Comparison of ENCODE assay signal across 28 cellular contexts in genomic region chr20:14991023-14991422, GRCh38.
DNase-seq lines count a peak whose midpoint lies in the region; ATAC-seq and TF ChIP-seq lines count a peak whose summit lies in the region.
"Had no signal": no experiment of that assay in that cellular context is flagged by ENCODE, and none has a peak within 500 bp of the region (broad histone marks: within the 10 kb centered on the region; RNA-seq: fewer than 3 reads in every experiment).

No MANE protein-coding gene starts in this region.

- H2BK120ac ChIP-seq in mesenchymal stem cell (ENCODE audit: low read depth, low read length) = no peak overlapping the region

- H3K36me3 ChIP-seq in mesenchymal stem cell (ENCODE audit: control insufficient read depth in 1 of 2, insufficient read depth in 2 of 2, low read depth in 1 of 2, low read length in 2 of 2) = no peaks in the 10 kb centered on the region
- H3K36me3 ChIP-seq: heart right ventricle, SJSA1, stomach, thyroid gland, vagina had no signal

- H3K27me3 ChIP-seq in mesenchymal stem cell (ENCODE audit: control insufficient read depth in 1 of 2, insufficient read depth in 1 of 2, low read length in 2 of 2) = no peaks in the 10 kb centered on the region
- H3K27me3 ChIP-seq: heart right ventricle, SJSA1, stomach, thyroid gland, vagina had no signal

- no peak overlapping the region for H3K27ac ChIP-seq in mesenchymal stem cell (ENCODE audit: low read length, poor library complexity, severe bottlenecking)
- H3K27ac ChIP-seq: heart right ventricle, SJSA1, stomach, thyroid gland, vagina had no signal

- H4K91ac ChIP-seq in mesenchymal stem cell (ENCODE audit: low read length) = no peak overlapping the region

- no peak overlapping the region for H3K18ac ChIP-seq in mesenchymal stem cell (ENCODE audit: low read depth in 1 of 2, low read length in 2 of 2)

- H3K9me3 ChIP-seq in mesenchymal stem cell (ENCODE audit: control insufficient read depth, low read length) = no peaks in the 10 kb centered on the region
- H3K9me3 ChIP-seq: stomach, thyroid gland, vagina had no signal

- H3K4me1 ChIP-seq in mesenchymal stem cell (ENCODE audit: control insufficient read depth, insufficient read depth, low read depth, low read length) = peaks cover 2% of the 10 kb centered on the region
- H3K4me1 ChIP-seq: SJSA1, vagina had no signal

- ATAC-seq in HG02588 (IDR thresholded peaks at IDR 0.05; ENCODE audit: unreplicated experiment) = no peak
- ATAC-seq: activated CD4-positive, CD25-positive, alpha-beta regulatory T cell treated with anti-CD3 and anti-CD28 coated beads, Interleukin-2, amount 50 U/mL, for 24 hours; activated naive CD4-positive, alpha-beta T cell treated with anti-CD3 and anti-CD28 coated beads, Interleukin-2, amount 50 U/mL, for 72 hours; heart right ventricle; Panc1 had no signal

- no peak overlapping the region for H2BK5ac ChIP-seq in mesenchymal stem cell (ENCODE audit: low read depth, low read length, poor library complexity, severe bottlenecking)

- H3K23ac ChIP-seq in mesenchymal stem cell (ENCODE audit: low read length in 2 of 2) = no peak overlapping the region

- no peaks in the 10 kb centered on the region for H3K79me1 ChIP-seq in mesenchymal stem cell (replicated peaks; ENCODE audit: low read length, poor library complexity, severe bottlenecking)

- H2AFZ ChIP-seq in mesenchymal stem cell (ENCODE audit: low read depth, low read length) = no peak overlapping the region

- no peak overlapping the region for H4K8ac ChIP-seq in mesenchymal stem cell (ENCODE audit: low read length)

- no peak overlapping the region for H3K4me2 ChIP-seq in mesenchymal stem cell (ENCODE audit: low read length, poor library complexity, severe bottlenecking)
- H3K4me2 ChIP-seq: smooth muscle cell had no signal

- DNase-seq in AG09319 (ENCODE audit: extremely low read depth, low read depth) (peak; percentile 5), LHCN-M2 (ENCODE audit: low read depth) (peak; percentile 72), epithelial cell of esophagus (ENCODE audit: low read depth) (peak; percentile 47), mesenchymal stem cell (peak; percentile 6), HuH-7 (ENCODE audit: low spot score) (no peak), iPS-NIHi7 (ENCODE audit: extremely low spot score) (no peak), hepatic stellate cell (ENCODE audit: low spot score) (no peak)
- DNase-seq: activated CD4-positive, alpha-beta T cell treated with anti-CD3 and anti-CD28 coated beads, Interleukin-2, amount 50 U/mL, for 48 hours; activated CD8-positive, alpha-beta memory T cell treated with anti-CD3 and anti-CD28 coated beads, Interleukin-2, amount 50 U/mL, for 4 hours; aorta; central memory CD4-positive, alpha-beta T cell; DMS153; heart right ventricle; immature natural killer cell; NCI-H1048; NCI-H1694 treated with DMSO at 0.1 percent for 48 hours; NCI-H2171 treated with DMSO at 0.1 percent for 48 hours; NCI-H526 treated with DMSO at 0.1 percent for 48 hours; stimulated activated CD4-positive, alpha-beta T cell treated with anti-CD3 and anti-CD28 coated beads, Interleukin-2, amount 100 ng/mL, for 24 hours; stomach; thyroid gland had no signal

- H3K4me3 ChIP-seq in epithelial cell of esophagus (ENCODE audit: low read length) = no peak overlapping the region
- no peak overlapping the region for H3K4me3 ChIP-seq in mesenchymal stem cell (ENCODE audit: insufficient read depth in 1 of 2, low read depth in 1 of 2, low read length in 2 of 2)
- H3K4me3 ChIP-seq: heart right ventricle, SJSA1, smooth muscle cell, stomach, thyroid gland, vagina had no signal

- 95% methylated on average over 1 of the region's 1 CpG for WGBS in mesenchymal stem cell

- H2BK12ac ChIP-seq in mesenchymal stem cell (ENCODE audit: low read length in 2 of 2) = no peak overlapping the region

- no peak overlapping the region for H3K9ac ChIP-seq in mesenchymal stem cell (ENCODE audit: low read length)

- TF ChIP-seq CTCF in AG09319 (IDR thresholded peaks at IDR 0.05; ENCODE audit: low read depth, low read length) = no peak
- no peak for TF ChIP-seq CTCF in epithelial cell of esophagus (IDR thresholded peaks at IDR 0.05; ENCODE audit: insufficient read depth, low read depth, low read length, missing control alignments)

- no peak overlapping the region for H2AK5ac ChIP-seq in mesenchymal stem cell (ENCODE audit: low read length, severe bottlenecking)

- no peak overlapping the region for H3K14ac ChIP-seq in mesenchymal stem cell (ENCODE audit: low read length in 2 of 2)

- no peak overlapping the region for H2BK15ac ChIP-seq in mesenchymal stem cell (ENCODE audit: low read depth, poor library complexity, severe bottlenecking)

- H3K4ac ChIP-seq in mesenchymal stem cell (ENCODE audit: low read depth in 1 of 2, low read length in 2 of 2) = no peak overlapping the region

Comparison
In these comparisons a context has a peak if more than half of its experiments do, and no peak if none do; other contexts are left out.
1. DNase-seq: peak in AG09319 (single experiment), LHCN-M2 (single experiment), epithelial cell of esophagus (single experiment) and mesenchymal stem cell (single experiment); none in HuH-7 (single experiment), iPS-NIHi7 (single experiment) and hepatic stellate cell (single experiment).